ENCODE assay signal across 10 cellular contexts in genomic region chr6:16729183-16729696, GRCh38. TPM values are rescaled to one million over a fixed set of nuclear protein-coding genes. Genes with fewer than 3 reads are reported as not detected.
DNase-seq lines count a peak whose midpoint lies in the region; ATAC-seq and TF ChIP-seq lines count a peak whose summit lies in the region.
"Had no signal": no experiment of that assay in that cellular context is flagged by ENCODE, and none has a peak within 500 bp of the region (broad histone marks: within the 10 kb centered on the region; RNA-seq: fewer than 3 reads in every experiment).

No MANE protein-coding gene starts in this region.

- 13 to 63% methylated on average over 7 of the region's 7 CpGs for WGBS in sigmoid colon, 2 donors

- H2AFZ ChIP-seq in PC-3 (ENCODE audit: low read length): no peak overlapping the region

- peak; percentile 54 for DNase-seq in H4 (ENCODE audit: low spot score)
- peak; percentile 68 for DNase-seq in PC-3
- DNase-seq in chondrocyte (ENCODE audit: low spot score): no peak
- DNase-seq in sigmoid colon: no peak
- no peak for DNase-seq in activated effector memory CD4-positive, alpha-beta T cell treated with anti-CD3 and anti-CD28 coated beads, Interleukin-2, amount 50 U/mL, for 16 hours
- no peak for DNase-seq in germinal center (ENCODE audit: low spot score)
- DNase-seq: effector CD4-positive, alpha-beta T cell; NCI-H1417; psoas muscle had no signal

- peak overlapping the region; percentile 11; the same call in 1 of the 2 replicates for H3K4me3 ChIP-seq in PC-3 (ENCODE audit: low read length)
- H3K4me3 ChIP-seq in sigmoid colon: no peak overlapping the region
- H3K4me3 ChIP-seq: psoas muscle had no signal

- no peaks in the 10 kb centered on the region for H3F3A ChIP-seq in PC-3 (ENCODE audit: low read length, unreplicated experiment)

- H3K27ac ChIP-seq in PC-3 (ENCODE audit: low read length) (peak overlapping the region; percentile 63), sigmoid colon (peak overlapping the region in 3 of 4 donors; percentile 52 to 68 (median 58))
- H3K27ac ChIP-seq: psoas muscle had no signal

- H3K4me1 ChIP-seq in PC-3 (ENCODE audit: insufficient read depth, low read length) (peaks cover 73% of the 10 kb centered on the region), sigmoid colon (peaks cover 0 to 76% (median 57%) of the 10 kb centered on the region in 4 donors)

- H3K4me3 Mint-ChIP-seq in chondrocyte (ENCODE audit: unreplicated experiment): no peak overlapping the region

- TF ChIP-seq POLR2A in sigmoid colon (IDR thresholded peaks at IDR 0.05): no peak

- no peak for TF ChIP-seq EP300 in sigmoid colon (IDR thresholded peaks at IDR 0.05)

- peaks cover 3% of the 10 kb centered on the region for H3K36me3 Mint-ChIP-seq in chondrocyte (ENCODE audit: low read depth)

- ATAC-seq in PC-3 (peak; percentile 59), HG03469 (IDR thresholded peaks at IDR 0.05; ENCODE audit: unreplicated experiment) (no peak)
- ATAC-seq: psoas muscle had no signal

- H3K9me3 Mint-ChIP-seq in chondrocyte (ENCODE audit: low read depth): no peaks in the 10 kb centered on the region

- no peaks in the 10 kb centered on the region for H3K36me3 ChIP-seq in PC-3 (ENCODE audit: low read depth, low read length)
- H3K36me3 ChIP-seq in sigmoid colon: no peaks in the 10 kb centered on the region

- H3K27ac Mint-ChIP-seq in chondrocyte (ENCODE audit: unreplicated experiment): peak overlapping the region; percentile 91

- H3K9me2 ChIP-seq in PC-3 (replicated peaks; ENCODE audit: low read length): no peaks in the 10 kb centered on the region

- H3K4me1 Mint-ChIP-seq in chondrocyte (ENCODE audit: low read depth): peaks cover 76% of the 10 kb centered on the region

- 0 out of 2 replicates have a peak overlapping the region, but pooled peaks have one; percentile 3 for H3K9ac ChIP-seq in PC-3 (ENCODE audit: low read length)

- H3K27me3 Mint-ChIP-seq in chondrocyte (ENCODE audit: low read depth): no peaks in the 10 kb centered on the region

- H3K79me2 ChIP-seq in PC-3 (ENCODE audit: low read length): peaks cover 33% of the 10 kb centered on the region

- H3K4me2 ChIP-seq in PC-3 (ENCODE audit: low read length): peak overlapping the region; percentile 62

- intact Hi-C loops in PC-3 (cut with micrococcal nuclease) (no loop called here), sigmoid colon (cut with DNase I) (no loop called here)

- POLR2A ChIA-PET in PC-3 (lab: Charles Lee; ENCODE audit: unreplicated experiment): interaction anchor here (0.6 to 1.0 kb wide), 3 partner anchors 11 to 237 kb away, joined by 3 read pairs; no protein-coding TSS in a partner anchor

- CTCF ChIA-PET in PC-3 (lab: Charles Lee): interaction anchor here (0.6 to 1.0 kb wide), 2 partner anchors 34 to 1314 kb away, joined by 3 to 6 read pairs; no protein-coding TSS in a partner anchor

- H3K9me3 ChIP-seq in PC-3 (ENCODE audit: low read length) (no peaks in the 10 kb centered on the region), sigmoid colon (no peaks in the 10 kb centered on the region)
- H3K9me3 ChIP-seq: psoas muscle had no signal

- H3K27me3 ChIP-seq in PC-3 (ENCODE audit: low read length): no peaks in the 10 kb centered on the region
- H3K27me3 ChIP-seq in sigmoid colon: no peaks in the 10 kb centered on the region

- H4K20me1 ChIP-seq in PC-3 (ENCODE audit: low read length): no peaks in the 10 kb centered on the region

- no TSS peak for BruUV-seq in PC-3 (replicated peaks; lab: Mats Ljungman, UMichigan)

- TF ChIP-seq CTCF in PC-3 (conservative IDR thresholded peaks at IDR 0.05; ENCODE audit: low read depth, low read length): no peak
- no peak for TF ChIP-seq CTCF in chondrocyte (IDR thresholded peaks at IDR 0.05)
- TF ChIP-seq CTCF in sigmoid colon (IDR thresholded peaks at IDR 0.05): no peak

RNA-seq across cellular contexts. Expression of gene ATXN1, which starts 32.0 kb away (rescaled TPM):
- total RNA-seq in H4 (2014; rRNA removed; shearing (Covaris generic)): 14.6 and 18.9 TPM in 2 replicates
- total RNA-seq in PC-3 (2014; rRNA removed) (19.1 and 27.0 TPM in 2 replicates), chondrocyte (59.6 to 65.0 TPM (median 64.5 TPM) in 3 replicates), sigmoid colon (10 to 100 TPM; 37.7 to 95.3 (median 59.9) TPM)
- 1 to 10 TPM; 4.8 to 8.6 (median 7.2) TPM for polyA plus RNA-seq in sigmoid colon

Comparison
In these comparisons a context has a peak if more than half of its experiments do, and no peak if none do; other contexts are left out.
1. DNase-seq: peak in H4 (single experiment) and PC-3 (single experiment); none in chondrocyte (single experiment), sigmoid colon (single experiment), activated effector memory CD4-positive, alpha-beta T cell treated with anti-CD3 and anti-CD28 coated beads, Interleukin-2, amount 50 U/mL, for 16 hours (single experiment) and germinal center (single experiment).